In the genomic region with DNA sequence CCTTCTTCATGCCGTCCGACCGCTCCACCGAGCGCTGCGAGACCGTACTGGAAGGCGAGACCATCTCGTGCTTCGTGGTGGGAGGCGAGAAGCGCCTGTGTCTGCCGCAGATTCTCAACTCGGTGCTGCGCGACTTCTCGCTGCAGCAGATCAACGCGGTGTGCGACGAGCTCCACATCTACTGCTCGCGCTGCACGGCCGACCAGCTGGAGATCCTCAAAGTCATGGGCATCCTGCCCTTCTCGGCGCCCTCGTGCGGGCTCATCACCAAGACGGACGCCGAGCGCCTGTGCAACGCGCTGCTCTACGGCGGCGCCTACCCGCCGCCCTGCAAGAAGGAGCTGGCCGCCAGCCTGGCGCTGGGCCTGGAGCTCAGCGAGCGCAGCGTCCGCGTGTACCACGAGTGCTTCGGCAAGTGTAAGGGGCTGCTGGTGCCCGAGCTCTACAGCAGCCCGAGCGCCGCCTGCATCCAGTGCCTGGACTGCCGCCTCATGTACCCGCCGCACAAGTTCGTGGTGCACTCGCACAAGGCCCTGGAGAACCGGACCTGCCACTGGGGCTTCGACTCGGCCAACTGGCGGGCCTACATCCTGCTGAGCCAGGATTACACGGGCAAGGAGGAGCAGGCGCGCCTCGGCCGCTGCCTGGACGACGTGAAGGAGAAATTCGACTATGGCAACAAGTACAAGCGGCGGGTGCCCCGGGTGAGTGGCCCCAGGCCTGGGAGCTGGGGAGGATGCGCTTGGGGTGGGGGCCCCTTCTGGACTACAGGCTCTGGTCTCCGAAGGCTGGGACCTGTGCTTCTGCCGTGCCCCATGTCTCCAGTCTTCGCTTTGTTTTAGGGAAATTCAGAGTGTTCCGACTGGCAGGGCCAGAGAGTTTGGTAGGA, we compare ENCODE assay signal across 8 cellular contexts. TPM values are rescaled to one million over a fixed set of nuclear protein-coding genes. Genes with fewer than 3 reads are reported as not detected.
A peak's percentile ranks its signal among the peaks of the same experiment; 100 is the strongest.
DNase-seq lines count a peak whose midpoint lies in the region; ATAC-seq, FAIRE-seq and TF ChIP-seq lines count a peak whose summit lies in the region.

No MANE protein-coding gene starts in this region.

- no peaks in the 10 kb centered on the region for H3K9me2 ChIP-seq in Loucy (replicated peaks; ENCODE audit: low read depth, low read length)

- no peaks in the 10 kb centered on the region for H3F3A ChIP-seq in Loucy (ENCODE audit: low read depth)

- CTCF ChIA-PET in mammary epithelial cell (lab: Charles Lee; ENCODE audit: low non-redundant PET) = interaction anchor here (1.1 kb wide), 1 partner anchor 153 kb away, joined by 4 read pairs; no protein-coding TSS in a partner anchor

- dilution Hi-C loops in mammary epithelial cell (cut with HindIII; ENCODE audit: low sequenced_read_pairs) = no loop called here

- H3K9me3 ChIP-seq in DND-41 (ENCODE audit: insufficient read depth, low read length, severe bottlenecking) (no peaks in the 10 kb centered on the region), Loucy (ENCODE audit: insufficient read depth, low read depth, low read length) (no peaks in the 10 kb centered on the region), mammary epithelial cell (replicated peaks; ENCODE audit: insufficient read depth, low read length) (no peaks in the 10 kb centered on the region), small intestine (ENCODE audit: control insufficient read depth, low read depth) (no peaks in the 10 kb centered on the region)

- H3K79me2 ChIP-seq in DND-41 (ENCODE audit: insufficient read depth, low read length) (peaks cover 57% of the 10 kb centered on the region), Loucy (ENCODE audit: insufficient read depth, low read length) (peaks cover 56% of the 10 kb centered on the region), mammary epithelial cell (ENCODE audit: insufficient read depth, low read length) (peaks cover 57% of the 10 kb centered on the region)

- H3K27me3 ChIP-seq in DND-41 (ENCODE audit: insufficient read depth, low read length, poor library complexity) (peaks cover 7% of the 10 kb centered on the region), Loucy (ENCODE audit: insufficient read depth, low read length, poor library complexity, severe bottlenecking) (no peaks in the 10 kb centered on the region), mammary epithelial cell (ENCODE audit: insufficient read depth, low read length) (no peaks in the 10 kb centered on the region), small intestine (ENCODE audit: control insufficient read depth in 2 of 2, insufficient read depth in 2 of 2, low read length in 2 of 2) (no peaks in the 10 kb centered on the region)

- DNase-seq in DND-41 (peak; percentile 54), T-helper 9 cell (peak; percentile 29), mammary epithelial cell (peak; percentile 53), inferior parietal cortex (ENCODE audit: extremely low spot score) (peak; percentile 70), small intestine (peak; percentile 64), NCI-H2107 treated with DMSO at 0.1 percent for 48 hours (lab: John Stamatoyannopoulos, UW; ENCODE audit: unreplicated experiment) (no peak)

- WGBS in mammary epithelial cell (ENCODE audit: low coverage, missing lambda C conversion rate) = 1% methylated on average over 50 of the region's 78 CpGs
- WGBS in small intestine, 3 donors = 1 to 3% (median 2%) methylated on average over 74 to 78 of the region's 78 CpGs

- ATAC-seq in DND-41 (ENCODE audit: insufficient read depth, low read depth) (peak; percentile 25), HG02678 (IDR thresholded peaks at IDR 0.05; ENCODE audit: unreplicated experiment) (no peak)

- H2AFZ ChIP-seq in DND-41 (ENCODE audit: low read depth, low read length) = peak overlapping the region; percentile 64
- H2AFZ ChIP-seq in Loucy (ENCODE audit: low read length) = no peak overlapping the region
- no peak overlapping the region for H2AFZ ChIP-seq in mammary epithelial cell (ENCODE audit: low read depth, low read length)

- intact Hi-C loops in mammary epithelial cell (cut with micrococcal nuclease) = loop anchor here (1.0 kb wide), 1 partner anchor 34 kb away; no protein-coding TSS in a partner anchor

- BruUV-seq in mammary epithelial cell (replicated peaks; lab: Mats Ljungman, UMichigan) = TSS peak; percentile 52

- no peak for FAIRE-seq in small intestine (lab: Jason Lieb, UNC)

- TF ChIP-seq CTCF in DND-41 (IDR thresholded peaks at IDR 0.05; ENCODE audit: borderline replicate concordance, extremely low read depth, low read length, poor library complexity, severe bottlenecking) (peak; percentile 33), Loucy (conservative IDR thresholded peaks at IDR 0.05; ENCODE audit: low read length) (0 out of 2 replicates have a peak, but pooled peaks have one; percentile 17), mammary epithelial cell (conservative IDR thresholded peaks at IDR 0.05 in 1 of 2, IDR thresholded peaks at IDR 0.05 in 1 of 2; ENCODE audit: extremely low read depth in 1 of 2, insufficient read depth in 1 of 2, low read depth in 1 of 2, low read length in 2 of 2) (no peak)

- peaks cover 69% of the 10 kb centered on the region for H4K20me1 ChIP-seq in DND-41 (ENCODE audit: insufficient read depth, low read length)
- peaks cover 49% of the 10 kb centered on the region for H4K20me1 ChIP-seq in Loucy (ENCODE audit: insufficient read depth, low read length, poor library complexity, severe bottlenecking)
- H4K20me1 ChIP-seq in mammary epithelial cell (ENCODE audit: insufficient read depth, low read length) = peaks cover 18% of the 10 kb centered on the region

- H3K4me1 ChIP-seq in DND-41 (ENCODE audit: insufficient read depth, low read length) (peaks cover 57% of the 10 kb centered on the region), Loucy (ENCODE audit: insufficient read depth, low read length, poor library complexity, severe bottlenecking) (peaks cover 46% of the 10 kb centered on the region), mammary epithelial cell (ENCODE audit: insufficient read depth, low read length) (peaks cover 39% of the 10 kb centered on the region), small intestine (ENCODE audit: control insufficient read depth in 2 of 2, insufficient read depth in 1 of 2, low read depth in 1 of 2, low read length in 1 of 2) (peaks cover 3 to 16% of the 10 kb centered on the region in 2 donors)

- H3K9ac ChIP-seq in DND-41 (ENCODE audit: low read depth, low read length) = peak overlapping the region; percentile 78
- H3K9ac ChIP-seq in Loucy (ENCODE audit: low read depth, low read length, poor library complexity, severe bottlenecking) = peak overlapping the region; percentile 70
- H3K9ac ChIP-seq in mammary epithelial cell (ENCODE audit: insufficient read depth, low read length) = peak overlapping the region; percentile 80

- H3K4me3 ChIP-seq in DND-41 (ENCODE audit: low read depth in 1 of 2, low read length in 2 of 2) (peak overlapping the region; percentile 50 to 91), Loucy (ENCODE audit: low read length, poor library complexity, severe bottlenecking) (peak overlapping the region; percentile 71), mammary epithelial cell (replicated peaks in 1 of 3; ENCODE audit: insufficient read depth in 1 of 3, low read depth in 2 of 3, low read length in 3 of 3) (peak overlapping the region; percentile 57 to 81 (median 68)), small intestine (ENCODE audit: low read depth in 1 of 2, low read length in 2 of 2) (peak overlapping the region; percentile 74 to 84)

- H3K4me2 ChIP-seq in DND-41 (ENCODE audit: insufficient read depth, low read length) (peak overlapping the region; percentile 78), Loucy (ENCODE audit: low read depth, low read length, poor library complexity, severe bottlenecking) (peak overlapping the region; percentile 77), mammary epithelial cell (ENCODE audit: insufficient read depth, low read depth, low read length) (peak overlapping the region; percentile 97)

- in situ Hi-C loops in mammary epithelial cell (cut with MboI; ENCODE audit: low sequenced_read_pairs in 2 of 2) = no loop called here

- H3K27ac ChIP-seq in DND-41 (ENCODE audit: low read length) (peak overlapping the region; percentile 63), mammary epithelial cell (ENCODE audit: insufficient read depth, low read depth, low read length) (peak overlapping the region; percentile 61), small intestine (ENCODE audit: low read depth in 1 of 2, low read length in 1 of 2) (peak overlapping the region; percentile 80 to 84)

- H3K36me3 ChIP-seq in DND-41 (ENCODE audit: insufficient read depth, low read length) (peaks cover 18% of the 10 kb centered on the region; the same call in 1 of the 2 replicates), Loucy (ENCODE audit: insufficient read depth, low read length) (no peaks in the 10 kb centered on the region), mammary epithelial cell (ENCODE audit: insufficient read depth, low read length) (no peaks in the 10 kb centered on the region), small intestine (ENCODE audit: control insufficient read depth in 2 of 2, insufficient read depth in 2 of 2, low read length in 2 of 2) (no peaks in the 10 kb centered on the region)

RNA-seq across cellular contexts. Expression of a gene that starts 1.2 kb away (rescaled TPM):
- total RNA-seq in mammary epithelial cell = 10 to 100 TPM; 27.2 to 47.8 TPM
- polyA plus RNA-seq in mammary epithelial cell (10.5 TPM), small intestine (10 to 100 TPM in 1 of 3 donors, 1 to 10 TPM in 2; 4.2 to 17.8 (median 5.4) TPM)
- 34.8 TPM for polyA minus RNA-seq in mammary epithelial cell

RNA-seq across cellular contexts. Expression of a gene that starts 34.7 kb away (rescaled TPM):
- 10 to 100 TPM; 13.5 to 70.9 TPM for total RNA-seq in mammary epithelial cell
- 11.8 TPM for polyA plus RNA-seq in mammary epithelial cell
- polyA minus RNA-seq in mammary epithelial cell = 5.4 TPM
- polyA plus RNA-seq in small intestine = 10 to 100 TPM; 20.6 to 51.4 (median 39.4) TPM

Comparison
In these comparisons a context has a peak if more than half of its experiments do, and no peak if none do; other contexts are left out.
1. CTCF ChIP-seq: peak in DND-41 (single experiment) and Loucy (single experiment); none in mammary epithelial cell (0 of 2).
2. Peak in every context shown above with its lines, with median percentiles within 50 percentile points of each other: H3K27ac ChIP-seq, H3K4me2 ChIP-seq, H3K4me3 ChIP-seq and H3K9ac ChIP-seq.